Comparison of ENCODE assay signal across 13 cellular contexts in genomic region chr12:42790761-42791151, GRCh38.
DNase-seq lines count a peak whose midpoint lies in the region; ATAC-seq lines count a peak whose summit lies in the region.
"Had no signal": no experiment of that assay in that cellular context is flagged by ENCODE, and none has a peak within 500 bp of the region (broad histone marks: within the 10 kb centered on the region; RNA-seq: fewer than 3 reads in every experiment).

No MANE protein-coding gene starts in this region.

- ATAC-seq in HG03045 (IDR thresholded peaks at IDR 0.05; ENCODE audit: unreplicated experiment) (no peak), GM18519 (IDR thresholded peaks at IDR 0.05; ENCODE audit: low FRiP score, unreplicated experiment) (no peak)

- DNase-seq in EH (ENCODE audit: low read depth) (peak; percentile 94), MV-4-11 (lab: John Stamatoyannopoulos, UW) (peak; percentile 86), dermis blood vessel endothelial cell (peak; percentile 74), myocyte (ENCODE audit: low read depth) (peak; percentile 28)
- DNase-seq in activated naive CD4-positive, alpha-beta T cell treated with anti-CD3 and anti-CD28 coated beads, Interleukin-2, amount 50 U/mL, for 16 hours, result no peak
- DNase-seq in activated CD8-positive, alpha-beta memory T cell treated with anti-CD3 and anti-CD28 coated beads for 24 hours, result no peak
- DNase-seq: activated CD4-positive, alpha-beta T cell treated with anti-CD3 and anti-CD28 coated beads for 48 hours; activated naive CD8-positive, alpha-beta T cell treated with anti-CD3 and anti-CD28 coated beads, Interleukin-2, amount 10 ng/mL, durations not matched to agents 7 days and 5 days; Kasumi-1; stimulated activated CD4-positive, alpha-beta T cell treated with anti-CD3 and anti-CD28 coated beads, Interleukin-4, amount 100 ng/mL, for 1 hour; thyroid gland had no signal

Comparison
In these comparisons a context has a peak if more than half of its experiments do, and no peak if none do; other contexts are left out.
1. DNase-seq: peak in EH (single experiment), MV-4-11 (single experiment), dermis blood vessel endothelial cell (single experiment) and myocyte (single experiment); none in activated naive CD4-positive, alpha-beta T cell treated with anti-CD3 and anti-CD28 coated beads, Interleukin-2, amount 50 U/mL, for 16 hours (single experiment) and activated CD8-positive, alpha-beta memory T cell treated with anti-CD3 and anti-CD28 coated beads for 24 hours (single experiment).